6 cellular contexts compared by ENCODE assay signal in the genomic region with DNA sequence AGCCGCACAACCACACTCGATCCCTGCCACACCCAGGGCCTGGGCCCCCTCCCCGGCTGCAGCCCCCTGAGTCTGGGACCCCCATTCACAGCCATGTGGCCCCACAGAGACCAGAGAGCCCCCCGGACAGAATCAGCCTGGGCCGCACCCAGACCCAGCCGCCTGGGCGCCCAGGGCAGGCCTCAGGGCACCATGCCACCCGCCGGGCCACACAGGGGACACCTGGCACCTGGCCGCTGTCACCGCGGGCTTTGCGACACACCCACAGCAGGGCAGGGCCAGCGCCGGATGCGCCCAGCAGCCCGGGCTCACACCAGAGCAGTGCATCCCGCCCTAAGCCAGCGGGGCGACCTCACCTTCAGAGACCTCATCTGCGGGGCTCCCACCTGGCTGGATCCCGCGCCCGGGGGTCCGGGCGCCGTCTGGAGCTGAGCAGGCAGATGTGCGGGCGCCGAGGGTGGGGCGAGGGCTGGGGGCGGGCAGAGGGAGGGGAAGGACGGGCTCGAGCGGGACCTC. TPM values are rescaled to one million over a fixed set of nuclear protein-coding genes. Genes with fewer than 3 reads are reported as not detected.
A peak's percentile ranks its signal among the peaks of the same experiment; 100 is the strongest.
DNase-seq lines count a peak whose midpoint lies in the region; FAIRE-seq and TF ChIP-seq lines count a peak whose summit lies in the region.

No MANE protein-coding gene starts in this region.

- WGBS in ovary, 3 donors = 6 to 9% (median 8%) methylated on average over 7 to 35 of the region's 35 CpGs

- H3K36me3 ChIP-seq in KMS-11 (ENCODE audit: insufficient read depth) = no peaks in the 10 kb centered on the region
- no peaks in the 10 kb centered on the region for H3K36me3 ChIP-seq in ovary

- H3K4me1 ChIP-seq in KMS-11 (ENCODE audit: low read depth, poor library complexity, severe bottlenecking) (peaks cover 5% of the 10 kb centered on the region), ovary (ENCODE audit: insufficient read depth) (peaks cover 9% of the 10 kb centered on the region)

- peak overlapping the region; percentile 57; the same call in 1 of the 2 replicates for H2AFZ ChIP-seq in KMS-11 (ENCODE audit: low read depth)

- no peak for FAIRE-seq in RCC 7860 (lab: Jason Lieb, UNC)

- H3K79me2 ChIP-seq in KMS-11 (ENCODE audit: insufficient read depth, low read depth) = no peaks in the 10 kb centered on the region

- no peak overlapping the region for H3K27ac Mint-ChIP-seq in T-helper 2 cell treated with Interferon-gamma antibody and Interleukin-4, amounts not matched to agents 5 μg/mL and 100 μg/mL, for 36 hours

- no peak for TF ChIP-seq POLR2A in ovary (IDR thresholded peaks at IDR 0.05)

- H3K4me3 ChIP-seq in KMS-11 (IDR thresholded peaks at IDR 0.05; ENCODE audit: insufficient read depth, low read depth, low read length) = no peak overlapping the region
- H3K4me3 ChIP-seq in astrocyte of the spinal cord (ENCODE audit: low read depth, low read length) = peak overlapping the region; percentile 63
- peak overlapping the region; percentile 54 for H3K4me3 ChIP-seq in ovary

- H3K36me3 Mint-ChIP-seq in T-helper 2 cell treated with Interferon-gamma antibody and Interleukin-4, amounts not matched to agents 5 μg/mL and 100 μg/mL, for 36 hours (ENCODE audit: low read depth) = peaks cover 5% of the 10 kb centered on the region

- H3K9me3 Mint-ChIP-seq in T-helper 2 cell treated with Interferon-gamma antibody and Interleukin-4, amounts not matched to agents 5 μg/mL and 100 μg/mL, for 36 hours = no peaks in the 10 kb centered on the region

- intact Hi-C loops in ovary (cut with DNase I) = no loop called here

- H4K20me1 ChIP-seq in KMS-11 (ENCODE audit: insufficient read depth) = no peaks in the 10 kb centered on the region

- no peak for TF ChIP-seq EP300 in ovary (IDR thresholded peaks at IDR 0.05)

- H3K27me3 Mint-ChIP-seq in T-helper 2 cell treated with Interferon-gamma antibody and Interleukin-4, amounts not matched to agents 5 μg/mL and 100 μg/mL, for 36 hours (ENCODE audit: low read depth) = peaks cover 8% of the 10 kb centered on the region

- DNase-seq in astrocyte of the spinal cord (ENCODE audit: low read depth, low spot score) (no peak), ovary (peak in 3 of 5 donors; percentile 32 to 61 (median 46)), RCC 7860 (ENCODE audit: low spot score) (no peak), SHP77 treated with DMSO at 0.1 percent for 48 hours (lab: John Stamatoyannopoulos, UW) (no peak)
- no peak for DNase-seq in T-helper 2 cell treated with Interferon-gamma antibody and Interleukin-4, amounts not matched to agents 5 μg/mL and 100 μg/mL, for 36 hours (ENCODE audit: low spot score)

- in situ Hi-C loops in astrocyte of the spinal cord (cut with HindIII; ENCODE audit: low sequenced_read_pairs) = no loop called here

- peak overlapping the region; percentile 42; the same call in 1 of the 2 replicates for H3K4me2 ChIP-seq in KMS-11

- TF ChIP-seq CTCF in KMS-11 (conservative IDR thresholded peaks at IDR 0.05; ENCODE audit: low read depth, low read length) = no peak
- no peak for TF ChIP-seq CTCF in astrocyte of the spinal cord (IDR thresholded peaks at IDR 0.05; ENCODE audit: low read depth, low read length)
- TF ChIP-seq CTCF in ovary (IDR thresholded peaks at IDR 0.05) = no peak

- H3K27ac ChIP-seq in KMS-11 (no peak overlapping the region), ovary (peak overlapping the region in 1 of 2 donors; percentile 53)

- H3K4me1 Mint-ChIP-seq in T-helper 2 cell treated with Interferon-gamma antibody and Interleukin-4, amounts not matched to agents 5 μg/mL and 100 μg/mL, for 36 hours (ENCODE audit: low read depth) = peaks cover 4% of the 10 kb centered on the region

- no peak overlapping the region for H3K4me3 Mint-ChIP-seq in T-helper 2 cell treated with Interferon-gamma antibody and Interleukin-4, amounts not matched to agents 5 μg/mL and 100 μg/mL, for 36 hours

- no peaks in the 10 kb centered on the region for H3K9me3 ChIP-seq in ovary

- H3K27me3 ChIP-seq in KMS-11 (ENCODE audit: insufficient read depth, low read depth) (no peaks in the 10 kb centered on the region; the same call in 1 of the 2 replicates), ovary (no peaks in the 10 kb centered on the region)

- no peak overlapping the region; the same call in 1 of the 2 replicates for H3K9ac ChIP-seq in KMS-11

RNA-seq across cellular contexts. Expression of gene TBXA2R, which starts 0.4 kb away (rescaled TPM):
- total RNA-seq in ovary = 1 to 10 TPM; 1.1 to 3.7 (median 1.8) TPM
- 1 to 10 TPM; 1.3 to 1.5 TPM for polyA plus RNA-seq in ovary

RNA-seq across cellular contexts. Expression of gene CACTIN, which starts 20.4 kb away (rescaled TPM):
- 10 to 100 TPM; 19.2 to 39.1 (median 34.3) TPM for total RNA-seq in ovary
- 10 to 100 TPM in 1 of 2 donors, 1 to 10 TPM in 1; 2.7 to 28.8 TPM for polyA plus RNA-seq in ovary

RNA-seq across cellular contexts. Expression of gene GIPC3, which starts 21.0 kb away (rescaled TPM):
- total RNA-seq in ovary = under 1 TPM; 0.11 to 0.66 (median 0.35) TPM
- 1 to 10 TPM in 1 of 2 donors, under 1 TPM in 1; 0.52 to 3.3 TPM for polyA plus RNA-seq in ovary

RNA-seq across cellular contexts. Expression of gene HMG20B, which starts 33.5 kb away (rescaled TPM):
- 100 to 1,000 TPM in 1 of 7 donors, 10 to 100 TPM in 6; 44.5 to 109 (median 60.3) TPM for total RNA-seq in ovary
- 10 to 100 TPM; 33.2 to 71.0 TPM for polyA plus RNA-seq in ovary

RNA-seq across cellular contexts. Expression of gene MFSD12, which starts 48.8 kb away (rescaled TPM):
- 100 to 1,000 TPM in 1 of 7 donors, 10 to 100 TPM in 6; 19.2 to 104 (median 36.9) TPM for total RNA-seq in ovary
- 10 to 100 TPM; 17.4 to 21.1 TPM for polyA plus RNA-seq in ovary

Comparison
In these comparisons a context has a peak if more than half of its experiments do, and no peak if none do; other contexts are left out.
1. DNase-seq: peak in ovary (3 of 5); none in astrocyte of the spinal cord (single experiment), T-helper 2 cell treated with Interferon-gamma antibody and Interleukin-4, amounts not matched to agents 5 μg/mL and 100 μg/mL, for 36 hours (single experiment), RCC 7860 (single experiment) and SHP77 treated with DMSO at 0.1 percent for 48 hours (single experiment).